ENCODE assay signal across 9 cellular contexts in genomic region chr3:187130346-187131066, GRCh38. TPM values are rescaled to one million over a fixed set of nuclear protein-coding genes. Genes with fewer than 3 reads are reported as not detected.
DNase-seq lines count a peak whose midpoint lies in the region; ATAC-seq and TF ChIP-seq lines count a peak whose summit lies in the region.
"Had no signal": no experiment of that assay in that cellular context is flagged by ENCODE, and none has a peak within 500 bp of the region (broad histone marks: within the 10 kb centered on the region; RNA-seq: fewer than 3 reads in every experiment).

No MANE protein-coding gene starts in this region.

- ATAC-seq in GM18502 (IDR thresholded peaks at IDR 0.05; ENCODE audit: poor library complexity, unreplicated experiment), result peak; percentile 92
- ATAC-seq in HG02884 (IDR thresholded peaks at IDR 0.05; ENCODE audit: unreplicated experiment), result peak; percentile 63
- ATAC-seq: Panc1 had no signal

- H2AFZ ChIP-seq in osteoblast (ENCODE audit: low read length), result peak overlapping the region; percentile 58

- peaks cover 10% of the 10 kb centered on the region for H3K79me2 ChIP-seq in osteoblast (ENCODE audit: insufficient read depth, low read length)

- DNase-seq in T follicular helper cell (ENCODE audit: low read depth) (peak; percentile 22), colonic mucosa (no peak), osteoblast (ENCODE audit: insufficient read length, low spot score, missing footprints) (no peak), NCI-H2029 treated with DMSO at 0.1 percent for 48 hours (lab: John Stamatoyannopoulos, UW) (no peak), KG1 (lab: John Stamatoyannopoulos, UW) (no peak), DMS153 (lab: John Stamatoyannopoulos, UW) (no peak)

- no peak overlapping the region for H3K4me3 ChIP-seq in colonic mucosa
- peak overlapping the region; percentile 38 for H3K4me3 ChIP-seq in osteoblast (ENCODE audit: insufficient read depth, low read length)

- no peaks in the 10 kb centered on the region for H4K20me1 ChIP-seq in osteoblast (ENCODE audit: insufficient read depth, low read length)

- H3K9ac ChIP-seq in colonic mucosa (ENCODE audit: low read depth in 2 of 2, low read length in 2 of 2), result no peak overlapping the region

- peak overlapping the region; percentile 35 for H3K4me2 ChIP-seq in osteoblast (ENCODE audit: insufficient read depth, low read length)

- intact Hi-C loops in colonic mucosa (cut with DNase I), result no loop called here

- TF ChIP-seq CTCF in colonic mucosa (IDR thresholded peaks at IDR 0.05) (no peak), osteoblast (IDR thresholded peaks at IDR 0.05; ENCODE audit: extremely low read depth, low read depth, low read length) (no peak)

- H3K27ac ChIP-seq in colonic mucosa (peak overlapping the region; percentile 31), osteoblast (ENCODE audit: low read depth, low read length) (no peak overlapping the region)

- H3K36me3 ChIP-seq in colonic mucosa (no peaks in the 10 kb centered on the region), osteoblast (ENCODE audit: insufficient read depth, low read length) (no peaks in the 10 kb centered on the region)

- no peaks in the 10 kb centered on the region for H3K27me3 ChIP-seq in colonic mucosa
- no peaks in the 10 kb centered on the region for H3K27me3 ChIP-seq in osteoblast (ENCODE audit: insufficient read depth, low read length)

- H3K4me1 ChIP-seq in colonic mucosa (no peaks in the 10 kb centered on the region), osteoblast (ENCODE audit: insufficient read depth, low read length) (no peaks in the 10 kb centered on the region)

- H3K9me3 ChIP-seq in colonic mucosa (no peaks in the 10 kb centered on the region), osteoblast (ENCODE audit: low read depth, low read length) (no peaks in the 10 kb centered on the region)

RNA-seq across cellular contexts. Expression of gene RPL39L, which starts 8.8 kb away (rescaled TPM):
- total RNA-seq in colonic mucosa (10 to 100 TPM in 1 of 2 donors, 1 to 10 TPM in 1; 2.6 to 11.6 TPM), osteoblast (7.6 and 9.1 TPM in 2 replicates)
